Comparison of ENCODE assay signal across 14 cellular contexts in genomic region chr4:145870155-145871020, GRCh38.
A peak's percentile ranks its signal among the peaks of the same experiment; 100 is the strongest.
DNase-seq lines count a peak whose midpoint lies in the region; ATAC-seq and TF ChIP-seq lines count a peak whose summit lies in the region.
"Had no signal": no experiment of that assay in that cellular context is flagged by ENCODE, and none has a peak within 500 bp of the region (broad histone marks: within the 10 kb centered on the region; RNA-seq: fewer than 3 reads in every experiment).

No MANE protein-coding gene starts in this region.

- no peaks in the 10 kb centered on the region for H3K27me3 ChIP-seq in upper lobe of left lung
- H3K27me3 ChIP-seq: neutrophil had no signal

- ATAC-seq in left ventricle myocardium superior (peak; percentile 49), HG03097 (IDR thresholded peaks at IDR 0.05; ENCODE audit: low FRiP score, unreplicated experiment) (peak; percentile 41), upper lobe of left lung (ENCODE audit: low FRiP score in 2 of 2) (peak; percentile 63 to 88)
- ATAC-seq: activated T-cell treated with anti-CD3 and anti-CD28 coated beads, Interleukin-2, amount 50 U/mL, for 72 hours had no signal

- TF ChIP-seq POLR2A in upper lobe of left lung (IDR thresholded peaks at IDR 0.05) = no peak

- no peaks in the 10 kb centered on the region for H3K9me3 ChIP-seq in upper lobe of left lung
- H3K9me3 ChIP-seq: neutrophil had no signal

- H3K36me3 ChIP-seq in upper lobe of left lung = no peaks in the 10 kb centered on the region
- H3K36me3 ChIP-seq: neutrophil had no signal

- no peak for DNase-seq in left ventricle myocardium superior
- DNase-seq in cardiac septum (ENCODE audit: low spot score) = no peak
- DNase-seq in epithelial cell of proximal tubule (ENCODE audit: low read depth) = no peak
- peak in 1 of 2 donors; percentile 47 for DNase-seq in upper lobe of left lung
- DNase-seq in NCI-H1105 treated with DMSO at 0.1 percent for 48 hours (lab: John Stamatoyannopoulos, UW) = no peak
- no peak for DNase-seq in stimulated activated naive CD4-positive, alpha-beta T cell treated with Interleukin-2 at 50 U/mL for 16 hours (lab: John Stamatoyannopoulos, UW)
- DNase-seq in NCI-H2196 treated with DMSO at 0.1 percent for 48 hours (lab: John Stamatoyannopoulos, UW; ENCODE audit: unreplicated experiment) = no peak
- DNase-seq: activated T-cell treated with anti-CD3 and anti-CD28 coated beads, Interleukin-2, amount 50 U/mL, for 72 hours; caudate nucleus; immature natural killer cell; PC-9; stimulated activated naive CD4-positive, alpha-beta T cell had no signal

- peak overlapping the region; percentile 31 for H3K4me3 ChIP-seq in epithelial cell of proximal tubule (ENCODE audit: low read depth, low read length)
- H3K4me3 ChIP-seq in upper lobe of left lung = peak overlapping the region in 1 of 4 donors; percentile 7
- H3K4me3 ChIP-seq: PC-9 had no signal

- H3K4me1 ChIP-seq in upper lobe of left lung = no peaks in the 10 kb centered on the region

- peak overlapping the region in 3 of 4 donors; percentile 27 to 42 (median 38) for H3K27ac ChIP-seq in upper lobe of left lung
- H3K27ac ChIP-seq: neutrophil, PC-9 had no signal

- TF ChIP-seq EP300 in upper lobe of left lung (IDR thresholded peaks at IDR 0.05) = no peak

- intact Hi-C loops in left ventricle myocardium superior (cut with micrococcal nuclease) = no loop called here
- intact Hi-C loops in cardiac septum (cut with DNase I) = no loop called here

- 57 to 66% methylated on average over 9 of the region's 9 CpGs for WGBS in upper lobe of left lung, 2 donors

- TF ChIP-seq CTCF in epithelial cell of proximal tubule (conservative IDR thresholded peaks at IDR 0.05; ENCODE audit: low read depth, low read length) (no peak), upper lobe of left lung (IDR thresholded peaks at IDR 0.05) (no peak)
